In genomic region chr17:27818311-27819170, GRCh38 we compare ENCODE assay signal across 1 cellular context.
A peak's percentile ranks its signal among the peaks of the same experiment; 100 is the strongest.
TF ChIP-seq lines count a peak whose summit lies in the region.

No MANE protein-coding gene starts in this region.

TF ChIP-seq in HEK293, 187 proteins besides CTCF, POLR2A, EP300 and RAD21 (continued from another document):
- TF ChIP-seq, protein P1, sequence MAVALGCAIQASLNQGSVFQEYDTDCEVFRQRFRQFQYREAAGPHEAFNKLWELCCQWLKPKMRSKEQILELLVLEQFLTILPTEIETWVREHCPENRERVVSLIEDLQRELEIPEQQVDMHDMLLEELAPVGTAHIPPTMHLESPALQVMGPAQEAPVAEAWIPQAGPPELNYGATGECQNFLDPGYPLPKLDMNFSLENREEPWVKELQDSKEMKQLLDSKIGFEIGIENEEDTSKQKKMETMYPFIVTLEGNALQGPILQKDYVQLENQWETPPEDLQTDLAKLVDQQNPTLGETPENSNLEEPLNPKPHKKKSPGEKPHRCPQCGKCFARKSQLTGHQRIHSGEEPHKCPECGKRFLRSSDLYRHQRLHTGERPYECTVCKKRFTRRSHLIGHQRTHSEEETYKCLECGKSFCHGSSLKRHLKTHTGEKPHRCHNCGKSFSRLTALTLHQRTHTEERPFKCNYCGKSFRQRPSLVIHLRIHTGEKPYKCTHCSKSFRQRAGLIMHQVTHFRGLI (tag by site-specific recombination; IDR thresholded peaks at IDR 0.05): no peak
- TF ChIP-seq ZFHX2 (tag by site-specific recombination; conservative IDR thresholded peaks at IDR 0.05) (peak; percentile 77), EGR2 (tag by site-specific recombination; IDR thresholded peaks at IDR 0.05; ENCODE audit: low read depth) (peak; percentile 86), KLF7 (tag by site-specific recombination; IDR thresholded peaks at IDR 0.05; ENCODE audit: borderline replicate concordance) (no peak)
